In genomic region chr4:102815981-102816380, GRCh38 we compare ENCODE assay signal across 10 cellular contexts. TPM values are rescaled to one million over a fixed set of nuclear protein-coding genes. Genes with fewer than 3 reads are reported as not detected.
DNase-seq lines count a peak whose midpoint lies in the region; ATAC-seq and TF ChIP-seq lines count a peak whose summit lies in the region.
"Had no signal": no experiment of that assay in that cellular context is flagged by ENCODE, and none has a peak within 500 bp of the region (broad histone marks: within the 10 kb centered on the region; RNA-seq: fewer than 3 reads in every experiment).

No MANE protein-coding gene starts in this region.

- intact Hi-C loops in sciatic nerve (cut with DNase I), result no loop called here

- in situ Hi-C loops in Caki2 (cut with HindIII; ENCODE audit: low pct_unique_long_range_greater_than_20kb, low sequenced_read_pairs), result no loop called here

- peak overlapping the region; percentile 57 to 85 for H3K27ac Mint-ChIP-seq in natural killer cell treated with Interleukin-12 subunit alpha and Interleukin-12 subunit beta and Interleukin-15 and Interleukin-18, amount 100 ng/mL, for 72 hours
- H3K27ac Mint-ChIP-seq in endothelial cell (ENCODE audit: unreplicated experiment), result no peak overlapping the region

- no peak for ATAC-seq in natural killer cell treated with Interleukin-12 subunit alpha and Interleukin-12 subunit beta and Interleukin-15 and Interleukin-18, amount 100 ng/mL, for 72 hours
- ATAC-seq in sciatic nerve (no peak), GM21529 (IDR thresholded peaks at IDR 0.05; ENCODE audit: unreplicated experiment) (no peak)
- ATAC-seq: left lobe of liver had no signal

- no peaks in the 10 kb centered on the region for H3K9me3 Mint-ChIP-seq in natural killer cell treated with Interleukin-12 subunit alpha and Interleukin-12 subunit beta and Interleukin-15 and Interleukin-18, amount 100 ng/mL, for 72 hours
- H3K9me3 Mint-ChIP-seq in endothelial cell (ENCODE audit: unreplicated experiment), result no peaks in the 10 kb centered on the region

- peaks cover 69 to 80% of the 10 kb centered on the region in 2 donors for H3K4me1 Mint-ChIP-seq in natural killer cell treated with Interleukin-12 subunit alpha and Interleukin-12 subunit beta and Interleukin-15 and Interleukin-18, amount 100 ng/mL, for 72 hours (ENCODE audit: low read depth in 2 of 2)
- peaks cover 51% of the 10 kb centered on the region for H3K4me1 Mint-ChIP-seq in endothelial cell (ENCODE audit: unreplicated experiment)

- peak overlapping the region; percentile 56 for H3K4me3 Mint-ChIP-seq in natural killer cell treated with Interleukin-12 subunit alpha and Interleukin-12 subunit beta and Interleukin-15 and Interleukin-18, amount 100 ng/mL, for 72 hours
- H3K4me3 Mint-ChIP-seq in endothelial cell (ENCODE audit: unreplicated experiment), result no peak overlapping the region

- DNase-seq in Caki2 (ENCODE audit: low read depth) (peak; percentile 62), M059J (ENCODE audit: low read depth) (peak; percentile 89), dermis blood vessel endothelial cell (peak; percentile 33), sciatic nerve (ENCODE audit: low spot score) (no peak), endothelial cell (ENCODE audit: low spot score) (no peak), GDM1 (lab: John Stamatoyannopoulos, UW) (no peak)
- DNase-seq in natural killer cell treated with Interleukin-12 subunit alpha and Interleukin-12 subunit beta and Interleukin-15 and Interleukin-18, amount 100 ng/mL, for 72 hours (ENCODE audit: low spot score), result no peak
- DNase-seq: anterior cingulate cortex had no signal

- no peaks in the 10 kb centered on the region for H3K27me3 Mint-ChIP-seq in natural killer cell treated with Interleukin-12 subunit alpha and Interleukin-12 subunit beta and Interleukin-15 and Interleukin-18, amount 100 ng/mL, for 72 hours
- H3K27me3 Mint-ChIP-seq in endothelial cell (ENCODE audit: unreplicated experiment), result no peaks in the 10 kb centered on the region

- peaks cover 41% of the 10 kb centered on the region for H3K36me3 Mint-ChIP-seq in natural killer cell treated with Interleukin-12 subunit alpha and Interleukin-12 subunit beta and Interleukin-15 and Interleukin-18, amount 100 ng/mL, for 72 hours
- H3K36me3 Mint-ChIP-seq in endothelial cell (ENCODE audit: low read depth, unreplicated experiment), result peaks cover 18% of the 10 kb centered on the region

- TF ChIP-seq CTCF in endothelial cell (IDR thresholded peaks at IDR 0.05; ENCODE audit: unreplicated experiment), result no peak

RNA-seq across cellular contexts. Expression of gene UBE2D3, which starts 11.4 kb away (rescaled TPM):
- 337 and 365 TPM in 2 replicates for total RNA-seq in Caki2 (2014; rRNA removed; shearing (Covaris generic); ENCODE audit: low replicate concordance)
- total RNA-seq in M059J (2014; rRNA removed; shearing (Covaris generic)), result 325 and 456 TPM in 2 replicates
- total RNA-seq in dermis blood vessel endothelial cell (313 and 433 TPM in 2 replicates), sciatic nerve (278 TPM), endothelial cell (ENCODE audit: unreplicated experiment) (370 TPM)
- total RNA-seq in natural killer cell treated with Interleukin-12 subunit alpha and Interleukin-12 subunit beta and Interleukin-15 and Interleukin-18, amount 100 ng/mL, for 72 hours, result 100 to 1,000 TPM; 400 to 403 TPM

RNA-seq across cellular contexts. Expression of gene CISD2, which starts 52.8 kb away (rescaled TPM):
- 57.6 and 67.3 TPM in 2 replicates for total RNA-seq in Caki2 (2014; rRNA removed; shearing (Covaris generic); ENCODE audit: low replicate concordance)
- 30.5 and 47.7 TPM in 2 replicates for total RNA-seq in M059J (2014; rRNA removed; shearing (Covaris generic))
- total RNA-seq in dermis blood vessel endothelial cell (22.2 and 23.0 TPM in 2 replicates), sciatic nerve (20.5 TPM), endothelial cell (ENCODE audit: unreplicated experiment) (27.2 TPM)
- 10 to 100 TPM; 26.8 to 31.1 TPM for total RNA-seq in natural killer cell treated with Interleukin-12 subunit alpha and Interleukin-12 subunit beta and Interleukin-15 and Interleukin-18, amount 100 ng/mL, for 72 hours

RNA-seq across cellular contexts. Expression of gene MANBA, which starts 55.2 kb away (rescaled TPM):
- total RNA-seq in Caki2 (2014; rRNA removed; shearing (Covaris generic); ENCODE audit: low replicate concordance), result 17.8 and 19.4 TPM in 2 replicates
- total RNA-seq in M059J (2014; rRNA removed; shearing (Covaris generic)), result 10.9 and 16.7 TPM in 2 replicates
- total RNA-seq in dermis blood vessel endothelial cell (15.6 and 25.7 TPM in 2 replicates), sciatic nerve (30.6 TPM), endothelial cell (ENCODE audit: unreplicated experiment) (9.4 TPM)
- total RNA-seq in natural killer cell treated with Interleukin-12 subunit alpha and Interleukin-12 subunit beta and Interleukin-15 and Interleukin-18, amount 100 ng/mL, for 72 hours, result 10 to 100 TPM; 14.7 to 15.5 TPM

Comparison
In these comparisons a context has a peak if more than half of its experiments do, and no peak if none do; other contexts are left out.
1. DNase-seq: peak in Caki2 (single experiment), M059J (single experiment) and dermis blood vessel endothelial cell (single experiment); none in natural killer cell treated with Interleukin-12 subunit alpha and Interleukin-12 subunit beta and Interleukin-15 and Interleukin-18, amount 100 ng/mL, for 72 hours (single experiment), sciatic nerve (single experiment), endothelial cell (single experiment) and GDM1 (single experiment).